ENCODE assay signal across 24 cellular contexts in the genomic region with DNA sequence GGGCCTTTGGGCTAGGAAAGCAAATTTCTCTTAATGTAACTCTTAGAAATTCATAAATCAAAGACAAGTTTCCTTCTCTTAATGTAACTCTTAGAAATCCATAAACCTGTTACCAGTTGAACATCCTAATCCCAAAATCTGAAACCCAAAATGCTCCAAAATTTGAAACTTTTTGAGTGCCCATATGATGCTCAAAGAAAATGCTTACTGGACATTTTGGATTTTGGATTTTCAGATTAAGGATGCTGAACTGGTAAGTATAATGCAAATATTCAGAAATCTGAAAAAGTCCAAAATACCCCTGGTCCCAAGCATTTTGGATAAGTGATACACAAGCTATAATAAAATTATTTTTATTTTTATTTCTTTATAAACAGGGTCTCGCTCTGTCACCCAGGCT.
"Had no signal": no experiment of that assay in that cellular context is flagged by ENCODE, and none has a peak within 500 bp of the region (broad histone marks: within the 10 kb centered on the region; RNA-seq: fewer than 3 reads in every experiment).

No MANE protein-coding gene starts in this region.

- H3K9me3 ChIP-seq: colonic mucosa, esophagus squamous epithelium, gastrocnemius medialis, heart right ventricle, left lung, lower lobe of right lung had no signal

- H3K4me1 ChIP-seq: colonic mucosa had no signal

- DNase-seq: colonic mucosa; cortex of kidney; effector CD8-positive, alpha-beta T cell; effector memory CD8-positive, alpha-beta T cell; endodermal cell; erythroblast; esophagus squamous epithelium; foreskin fibroblast; foreskin melanocyte; gastrocnemius medialis; glutamatergic neuron; heart right ventricle; hippocampal formation; left cardiac atrium; left lung; left ventricle myocardium superior; lower lobe of right lung; mesendoderm; midbrain had no signal

- H3K36me3 ChIP-seq: colonic mucosa, esophagus squamous epithelium, gastrocnemius medialis, heart right ventricle, left lung, lower lobe of right lung had no signal

- H3K27ac ChIP-seq: colonic mucosa, epithelial cell of prostate, esophagus squamous epithelium, gastrocnemius medialis, heart right ventricle, left lung, lower lobe of right lung had no signal

- H3K4me3 ChIP-seq: colonic mucosa, esophagus squamous epithelium, gastrocnemius medialis, heart right ventricle, left lung, lower lobe of right lung had no signal

- ATAC-seq: effector memory CD8-positive, alpha-beta T cell; esophagus mucosa; gastrocnemius medialis; heart right ventricle; left cardiac atrium; left lung; left ventricle myocardium superior; lower lobe of right lung had no signal

- FAIRE-seq: endometrium, islet of Langerhans, keratinocyte had no signal

- H3K27me3 ChIP-seq: colonic mucosa, gastrocnemius medialis, heart right ventricle, left lung had no signal
